16 cellular contexts compared by ENCODE assay signal in the genomic region with DNA sequence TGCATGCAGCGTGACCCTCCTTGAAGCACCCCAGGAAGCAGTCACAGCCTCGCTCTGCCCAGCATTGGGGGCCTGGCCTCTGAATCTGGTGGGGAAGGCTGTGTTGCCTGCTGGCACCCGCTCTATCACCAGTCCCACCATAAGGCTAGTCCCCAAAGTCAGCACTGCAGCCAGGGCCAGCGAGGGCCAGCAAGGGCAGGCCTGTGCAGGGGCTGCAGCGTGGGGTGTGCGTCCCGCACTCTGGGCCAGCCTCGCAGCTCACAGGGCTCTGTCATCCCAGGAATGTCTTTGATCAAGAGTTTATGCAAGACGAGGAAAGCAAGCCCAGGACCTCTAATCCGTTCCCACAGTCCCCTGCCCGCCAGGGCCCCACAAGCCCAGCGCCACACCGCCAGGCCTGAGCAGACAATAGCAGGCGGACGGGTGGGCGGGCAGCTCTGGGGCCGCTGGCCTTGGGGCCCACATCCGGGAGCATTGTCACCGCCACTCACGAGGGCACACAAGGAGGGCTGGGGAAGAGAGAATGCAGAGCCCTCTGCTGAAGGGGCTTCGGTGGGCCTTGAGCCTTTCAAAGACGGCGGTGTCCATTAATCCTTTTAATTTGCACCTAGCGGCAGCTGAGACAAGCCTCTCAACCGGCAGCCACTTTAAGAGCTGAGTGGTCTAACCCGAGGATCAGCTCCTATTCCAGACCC. TPM values are rescaled to one million over a fixed set of nuclear protein-coding genes. Genes with fewer than 3 reads are reported as not detected.
DNase-seq lines count a peak whose midpoint lies in the region; ATAC-seq and TF ChIP-seq lines count a peak whose summit lies in the region.
"Had no signal": no experiment of that assay in that cellular context is flagged by ENCODE, and none has a peak within 500 bp of the region (broad histone marks: within the 10 kb centered on the region; RNA-seq: fewer than 3 reads in every experiment).

No MANE protein-coding gene starts in this region.

- 49 to 50% methylated on average over 19 to 26 of the region's 26 CpGs for WGBS in endodermal cell (ENCODE audit: insufficient coverage in 1 of 2, insufficient read length in 1 of 2), 2 experiments

- no peak for ATAC-seq in GM21381 (IDR thresholded peaks at IDR 0.05; ENCODE audit: unreplicated experiment)
- ATAC-seq: heart left ventricle had no signal

- H3K4me1 Mint-ChIP-seq in endodermal cell, result peaks cover 14% of the 10 kb centered on the region
- peaks cover 23% of the 10 kb centered on the region for H3K4me1 Mint-ChIP-seq in nephron

- peak overlapping the region; percentile 98 for H3K27ac ChIP-seq in endodermal cell (ENCODE audit: low read depth, low read length)
- H3K27ac ChIP-seq: brain microvascular endothelial cell, heart left ventricle had no signal

- H3K4me3 Mint-ChIP-seq in endodermal cell (no peak overlapping the region), nephron (no peak overlapping the region)
- H3K4me3 Mint-ChIP-seq: stimulated activated naive CD8-positive, alpha-beta T cell treated with anti-CD3 and anti-CD28 coated beads, Interleukin-15, Interleukin-2, amounts not matched to agents 100 ng/mL and 50 ng/mL, for 24 hours had no signal

- peak overlapping the region; percentile 91 for H3K27ac Mint-ChIP-seq in endodermal cell
- H3K27ac Mint-ChIP-seq in nephron, result peak overlapping the region; percentile 45 to 79 (median 63)
- H3K27ac Mint-ChIP-seq: stimulated activated naive CD8-positive, alpha-beta T cell treated with anti-CD3 and anti-CD28 coated beads, Interleukin-15, Interleukin-2, amounts not matched to agents 100 ng/mL and 50 ng/mL, for 24 hours had no signal

- H3K36me3 Mint-ChIP-seq in endodermal cell (ENCODE audit: low read depth) (peaks cover 11% of the 10 kb centered on the region), nephron (ENCODE audit: low read depth) (peaks cover 3% of the 10 kb centered on the region)

- DNase-seq in AG10803 (ENCODE audit: low read depth) (peak; percentile 47), endodermal cell (peak; percentile 95), NCI-H446 (lab: John Stamatoyannopoulos, UW) (no peak), HT-29 (ENCODE audit: low spot score) (no peak), AG20443 (ENCODE audit: low spot score) (no peak)
- DNase-seq: brain microvascular endothelial cell; KG1; mammary epithelial cell; NCI-H146; NK-92 treated with Interleukin-12 subunit alpha and Interleukin-12 subunit beta, amount 100 ng/mL, for 24 hours; stimulated activated CD4-positive, alpha-beta T cell treated with anti-CD3 and anti-CD28 coated beads, Interleukin-4, amount 100 ng/mL, for 4 hours had no signal

- no peaks in the 10 kb centered on the region for H3K36me3 ChIP-seq in endodermal cell (ENCODE audit: control insufficient read depth, insufficient read depth, low read length)

- TF ChIP-seq RAD21 in Ishikawa (IDR thresholded peaks at IDR 0.05; ENCODE audit: low read depth), result no peak

- no peak overlapping the region for H3K4me3 ChIP-seq in AG10803 (ENCODE audit: low read length)
- no peak overlapping the region for H3K4me3 ChIP-seq in endodermal cell (ENCODE audit: low read length)
- H3K4me3 ChIP-seq: heart left ventricle had no signal

- H3K9me3 Mint-ChIP-seq in endodermal cell (no peaks in the 10 kb centered on the region), nephron (no peaks in the 10 kb centered on the region)
- H3K9me3 Mint-ChIP-seq: stimulated activated naive CD8-positive, alpha-beta T cell treated with anti-CD3 and anti-CD28 coated beads, Interleukin-15, Interleukin-2, amounts not matched to agents 100 ng/mL and 50 ng/mL, for 24 hours had no signal

- H3K9me3 ChIP-seq in endodermal cell (ENCODE audit: control insufficient read depth, low read length), result no peaks in the 10 kb centered on the region
- H3K9me3 ChIP-seq: heart left ventricle had no signal

- H3K9ac ChIP-seq in endodermal cell (ENCODE audit: extremely low read depth, low read length, poor library complexity, severe bottlenecking), result peak overlapping the region; percentile 54

- peak; percentile 25; the same call in 1 of the 2 replicates for TF ChIP-seq EP300 in Ishikawa (IDR thresholded peaks at IDR 0.05; ENCODE audit: borderline replicate concordance)

- H3K27me3 Mint-ChIP-seq in endodermal cell (ENCODE audit: insufficient read depth) (no peaks in the 10 kb centered on the region), nephron (ENCODE audit: low read depth) (peaks cover 4% of the 10 kb centered on the region)
- H3K27me3 Mint-ChIP-seq: stimulated activated naive CD8-positive, alpha-beta T cell treated with anti-CD3 and anti-CD28 coated beads, Interleukin-15, Interleukin-2, amounts not matched to agents 100 ng/mL and 50 ng/mL, for 24 hours had no signal

- H3K4me1 ChIP-seq in endodermal cell (ENCODE audit: control insufficient read depth, insufficient read depth, low read length), result peaks cover 5% of the 10 kb centered on the region

- TF ChIP-seq CTCF in AG10803 (conservative IDR thresholded peaks at IDR 0.05; ENCODE audit: low read length) (no peak), endodermal cell (conservative IDR thresholded peaks at IDR 0.05) (no peak), nephron (IDR thresholded peaks at IDR 0.05; ENCODE audit: unreplicated experiment in 3 of 3) (no peak)

- no peaks in the 10 kb centered on the region for H3K27me3 ChIP-seq in endodermal cell (ENCODE audit: control insufficient read depth, insufficient read depth, low read length, poor library complexity, severe bottlenecking)
- H3K27me3 ChIP-seq: brain microvascular endothelial cell, heart left ventricle had no signal

TF ChIP-seq in Ishikawa, 13 proteins besides CTCF, POLR2A, EP300 and RAD21:
- TF ChIP-seq YY1 (IDR thresholded peaks at IDR 0.05; ENCODE audit: low read depth) (no peak), NFIC (IDR thresholded peaks at IDR 0.05) (no peak), TEAD4 (IDR thresholded peaks at IDR 0.05) (peak; percentile 61), EGR1 (IDR thresholded peaks at IDR 0.05) (no peak), CREB1 (IDR thresholded peaks at IDR 0.05; ENCODE audit: low read depth) (no peak), FOXM1 (IDR thresholded peaks at IDR 0.05; ENCODE audit: borderline replicate concordance, low read depth) (no peak), USF1 (IDR thresholded peaks at IDR 0.05) (no peak)
- TF ChIP-seq, protein P1, sequence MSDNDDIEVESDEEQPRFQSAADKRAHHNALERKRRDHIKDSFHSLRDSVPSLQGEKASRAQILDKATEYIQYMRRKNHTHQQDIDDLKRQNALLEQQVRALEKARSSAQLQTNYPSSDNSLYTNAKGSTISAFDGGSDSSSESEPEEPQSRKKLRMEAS (IDR thresholded peaks at IDR 0.05), result no peak
TF ChIP-seq in Ishikawa: peak in this region for 1.

RNA-seq across cellular contexts. Expression of gene LTO1, which starts 17.1 kb away (rescaled TPM):
- total RNA-seq in endodermal cell, result 10 to 100 TPM; 23.2 to 32.2 TPM
- 20.9 TPM for polyA plus RNA-seq in endodermal cell (2013, experiment 1 of 2)
- polyA plus RNA-seq in endodermal cell (2013, experiment 2 of 2), result 17.8 TPM
- total RNA-seq in HT-29 (2014; rRNA removed; shearing (Covaris generic)), result 31.7 and 40.1 TPM in 2 replicates

RNA-seq across cellular contexts. Expression of gene CCND1, which starts 17.1 kb away (rescaled TPM):
- 100 to 1,000 TPM in 1 of 2 donors, 10 to 100 TPM in 1; 65.7 to 214 TPM for total RNA-seq in endodermal cell
- polyA plus RNA-seq in endodermal cell (2013, experiment 1 of 2), result 203 TPM
- 171 TPM for polyA plus RNA-seq in endodermal cell (2013, experiment 2 of 2)
- 134 and 151 TPM in 2 replicates for total RNA-seq in HT-29 (2014; rRNA removed; shearing (Covaris generic))

RNA-seq across cellular contexts. Expression of gene FGF19, which starts 45.8 kb away (rescaled TPM):
- under 1 TPM; 0.37 to 0.40 TPM for total RNA-seq in endodermal cell
- polyA plus RNA-seq in endodermal cell (2013, experiment 1 of 2), result 4.0 TPM
- 1.9 TPM for polyA plus RNA-seq in endodermal cell (2013, experiment 2 of 2)
- 117 and 131 TPM in 2 replicates for total RNA-seq in HT-29 (2014; rRNA removed; shearing (Covaris generic))
- total RNA-seq: heart left ventricle had no signal
- polyA plus RNA-seq: heart left ventricle had no signal

Comparison
In these comparisons a context has a peak if more than half of its experiments do, and no peak if none do; other contexts are left out.
1. DNase-seq: peak in AG10803 (single experiment) and endodermal cell (single experiment); none in NCI-H446 (0 of 2), HT-29 (single experiment) and AG20443 (single experiment).
2. RNA of gene FGF19, which starts 45.8 kb away (total RNA-seq): 117 to 131 TPM in HT-29; 0.37 to 0.40 TPM in endodermal cell; every median in the first group is over 10 times any median in the second.